In genomic region chr15:83565553-83566159, GRCh38 we compare ENCODE assay signal across 9 cellular contexts.
DNase-seq lines count a peak whose midpoint lies in the region; ATAC-seq and TF ChIP-seq lines count a peak whose summit lies in the region.
"Had no signal": no experiment of that assay in that cellular context is flagged by ENCODE, and none has a peak within 500 bp of the region (broad histone marks: within the 10 kb centered on the region; RNA-seq: fewer than 3 reads in every experiment).

No MANE protein-coding gene starts in this region.

- ATAC-seq in naive thymus-derived CD4-positive, alpha-beta T cell: no peak
- no peak for ATAC-seq in activated naive CD8-positive, alpha-beta T cell treated with anti-CD3 and anti-CD28 coated beads, Interleukin-2, amount 50 U/mL, for 24 hours

- intact Hi-C loops in naive thymus-derived CD4-positive, alpha-beta T cell (cut with micrococcal nuclease): loop anchor here in 1 of 2 donors (5.0 kb wide), 1 partner anchor 457 kb away; no protein-coding TSS in a partner anchor

- peak; percentile 64 for DNase-seq in DMS53 (lab: John Stamatoyannopoulos, UW)
- peak; percentile 89 for DNase-seq in HT-29 (ENCODE audit: low spot score)
- DNase-seq in WERI-Rb-1: no peak
- peak; percentile 35 for DNase-seq in kidney tubule cell (ENCODE audit: low spot score)
- DNase-seq in naive thymus-derived CD4-positive, alpha-beta T cell: no peak
- DNase-seq in activated gamma-delta T cell (lab: John Stamatoyannopoulos, UW): no peak
- DNase-seq in activated naive CD8-positive, alpha-beta T cell treated with anti-CD3 and anti-CD28 coated beads, Interleukin-2, amount 50 U/mL, for 24 hours: no peak
- no peak for DNase-seq in activated CD4-positive, CD25-positive, alpha-beta regulatory T cell treated with anti-CD3 and anti-CD28 coated beads, Interleukin-2, amount 50 U/mL, for 72 hours
- DNase-seq: naive B cell had no signal

- H3K9me3 ChIP-seq in WERI-Rb-1 (ENCODE audit: severe bottlenecking): no peaks in the 10 kb centered on the region
- H3K9me3 ChIP-seq in naive thymus-derived CD4-positive, alpha-beta T cell (ENCODE audit: control insufficient read depth in 2 of 3, low read length in 3 of 3): no peaks in the 10 kb centered on the region

- H3K4me1 Mint-ChIP-seq in naive thymus-derived CD4-positive, alpha-beta T cell: no peaks in the 10 kb centered on the region
- no peaks in the 10 kb centered on the region for H3K4me1 Mint-ChIP-seq in activated naive CD8-positive, alpha-beta T cell treated with anti-CD3 and anti-CD28 coated beads, Interleukin-2, amount 50 U/mL, for 24 hours
- H3K4me1 Mint-ChIP-seq: naive B cell had no signal

- POLR2A ChIA-PET in naive thymus-derived CD4-positive, alpha-beta T cell (lab: Charles Lee): interaction anchor here (0.7 kb wide), 1 partner anchor 17 kb away, joined by 3 read pairs; no protein-coding TSS in a partner anchor

- TF ChIP-seq CTCF in WERI-Rb-1 (IDR thresholded peaks at IDR 0.05; ENCODE audit: low read depth, low read length): peak; percentile 51

- H3K9me3 Mint-ChIP-seq in naive thymus-derived CD4-positive, alpha-beta T cell: no peaks in the 10 kb centered on the region
- H3K9me3 Mint-ChIP-seq in activated naive CD8-positive, alpha-beta T cell treated with anti-CD3 and anti-CD28 coated beads, Interleukin-2, amount 50 U/mL, for 24 hours: no peaks in the 10 kb centered on the region
- H3K9me3 Mint-ChIP-seq: naive B cell had no signal

- CTCF ChIA-PET in naive thymus-derived CD4-positive, alpha-beta T cell (lab: Charles Lee): no interaction called here

- no peak overlapping the region for H3K4me3 Mint-ChIP-seq in naive thymus-derived CD4-positive, alpha-beta T cell
- no peak overlapping the region for H3K4me3 Mint-ChIP-seq in activated naive CD8-positive, alpha-beta T cell treated with anti-CD3 and anti-CD28 coated beads, Interleukin-2, amount 50 U/mL, for 24 hours
- H3K4me3 Mint-ChIP-seq: naive B cell had no signal

- no peaks in the 10 kb centered on the region for H3K36me3 ChIP-seq in WERI-Rb-1
- no peaks in the 10 kb centered on the region for H3K36me3 ChIP-seq in naive thymus-derived CD4-positive, alpha-beta T cell (ENCODE audit: control insufficient read depth in 2 of 3, insufficient read depth in 3 of 3, low read length in 3 of 3)

- no peak overlapping the region for H3K4me3 ChIP-seq in WERI-Rb-1 (ENCODE audit: low read depth, low read length)
- no peak overlapping the region for H3K4me3 ChIP-seq in naive thymus-derived CD4-positive, alpha-beta T cell (ENCODE audit: low read length)

- no peaks in the 10 kb centered on the region for H3K36me3 Mint-ChIP-seq in naive thymus-derived CD4-positive, alpha-beta T cell
- no peaks in the 10 kb centered on the region for H3K36me3 Mint-ChIP-seq in activated naive CD8-positive, alpha-beta T cell treated with anti-CD3 and anti-CD28 coated beads, Interleukin-2, amount 50 U/mL, for 24 hours (ENCODE audit: low read depth)
- H3K36me3 Mint-ChIP-seq: naive B cell had no signal

- H3K27me3 ChIP-seq in WERI-Rb-1 (ENCODE audit: insufficient read depth, low read depth, severe bottlenecking): no peaks in the 10 kb centered on the region
- H3K27me3 ChIP-seq in naive thymus-derived CD4-positive, alpha-beta T cell (ENCODE audit: control insufficient read depth in 2 of 2, insufficient read depth in 2 of 2, low read length in 2 of 2): no peaks in the 10 kb centered on the region

- H3K27me3 Mint-ChIP-seq in naive thymus-derived CD4-positive, alpha-beta T cell: peaks cover 0 to 5% (median 0%) of the 10 kb centered on the region in 5 donors
- no peaks in the 10 kb centered on the region for H3K27me3 Mint-ChIP-seq in activated naive CD8-positive, alpha-beta T cell treated with anti-CD3 and anti-CD28 coated beads, Interleukin-2, amount 50 U/mL, for 24 hours

- H3K27ac Mint-ChIP-seq in naive thymus-derived CD4-positive, alpha-beta T cell: no peak overlapping the region
- no peak overlapping the region for H3K27ac Mint-ChIP-seq in activated naive CD8-positive, alpha-beta T cell treated with anti-CD3 and anti-CD28 coated beads, Interleukin-2, amount 50 U/mL, for 24 hours
- H3K27ac Mint-ChIP-seq: naive B cell had no signal

- no peaks in the 10 kb centered on the region for H3K4me1 ChIP-seq in naive thymus-derived CD4-positive, alpha-beta T cell (ENCODE audit: control insufficient read depth in 2 of 2, insufficient read depth in 2 of 2, low read length in 2 of 2)

- no peak overlapping the region for H3K27ac ChIP-seq in WERI-Rb-1
- H3K27ac ChIP-seq in naive thymus-derived CD4-positive, alpha-beta T cell (ENCODE audit: low read depth, low read length): no peak overlapping the region

Comparison
In these comparisons a context has a peak if more than half of its experiments do, and no peak if none do; other contexts are left out.
1. DNase-seq: peak in DMS53 (single experiment), HT-29 (single experiment) and kidney tubule cell (single experiment); none in WERI-Rb-1 (single experiment), naive thymus-derived CD4-positive, alpha-beta T cell (0 of 9), activated gamma-delta T cell (single experiment), activated naive CD8-positive, alpha-beta T cell treated with anti-CD3 and anti-CD28 coated beads, Interleukin-2, amount 50 U/mL, for 24 hours (single experiment) and activated CD4-positive, CD25-positive, alpha-beta regulatory T cell treated with anti-CD3 and anti-CD28 coated beads, Interleukin-2, amount 50 U/mL, for 72 hours (single experiment).